8 cellular contexts compared by ENCODE assay signal in genomic region chr2:174635015-174635593, GRCh38. TPM values are rescaled to one million over a fixed set of nuclear protein-coding genes. Genes with fewer than 3 reads are reported as not detected.
DNase-seq lines count a peak whose midpoint lies in the region; ATAC-seq and TF ChIP-seq lines count a peak whose summit lies in the region.
"Had no signal": no experiment of that assay in that cellular context is flagged by ENCODE, and none has a peak within 500 bp of the region (broad histone marks: within the 10 kb centered on the region; RNA-seq: fewer than 3 reads in every experiment).

No MANE protein-coding gene starts in this region.

- peak overlapping the region; percentile 94 for H3K27ac Mint-ChIP-seq in stimulated activated memory B cell treated with anti-CD40 and anti-IgM and Interleukin-4, amounts not matched to agents 10 μg/mL and 1 μg/mL and 100 μg/mL, for 72 hours

- peaks cover 53% of the 10 kb centered on the region for H3F3A ChIP-seq in GM23248 (ENCODE audit: insufficient read depth)

- H3K27me3 Mint-ChIP-seq in stimulated activated memory B cell treated with anti-CD40 and anti-IgM and Interleukin-4, amounts not matched to agents 10 μg/mL and 1 μg/mL and 100 μg/mL, for 72 hours, result no peaks in the 10 kb centered on the region

- no peak for TF ChIP-seq POLR2A in Peyer's patch (IDR thresholded peaks at IDR 0.05)

- no peaks in the 10 kb centered on the region for H3K9me3 Mint-ChIP-seq in stimulated activated memory B cell treated with anti-CD40 and anti-IgM and Interleukin-4, amounts not matched to agents 10 μg/mL and 1 μg/mL and 100 μg/mL, for 72 hours

- peak; percentile 26 for DNase-seq in GM23248
- DNase-seq in Peyer's patch, result no peak
- peak; percentile 33 for DNase-seq in globus pallidus (ENCODE audit: low spot score)
- no peak for DNase-seq in NCI-H82 treated with DMSO at 0.1 percent for 48 hours (lab: John Stamatoyannopoulos, UW; ENCODE audit: unreplicated experiment)

- no peak for ATAC-seq in stimulated activated memory B cell treated with anti-CD40 and anti-IgM and Interleukin-4, amounts not matched to agents 10 μg/mL and 1 μg/mL and 100 μg/mL, for 72 hours
- ATAC-seq in HG03520 (IDR thresholded peaks at IDR 0.05; ENCODE audit: unreplicated experiment) (no peak), GM19452 (IDR thresholded peaks at IDR 0.05; ENCODE audit: unreplicated experiment) (no peak)

- no peak overlapping the region for H3K4me3 ChIP-seq in GM23248
- H3K4me3 ChIP-seq in Peyer's patch, result peak overlapping the region in 1 of 4 donors; percentile 37

- 64% methylated on average over 3 of the region's 3 CpGs for WGBS in GM23248 (ENCODE audit: low coverage in 1 of 2, low lambda C conversion rate in 2 of 2, missing lambda C conversion rate in 2 of 2), 2 experiments

- no peaks in the 10 kb centered on the region for H3K27me3 ChIP-seq in GM23248 (replicated peaks; ENCODE audit: insufficient read depth)
- no peaks in the 10 kb centered on the region for H3K27me3 ChIP-seq in Peyer's patch

- peaks cover 62% of the 10 kb centered on the region for H3K4me1 ChIP-seq in GM23248 (ENCODE audit: insufficient read depth)
- H3K4me1 ChIP-seq in Peyer's patch, result peaks cover 0 to 18% (median 7%) of the 10 kb centered on the region in 4 donors

- H3K4me3 Mint-ChIP-seq in stimulated activated memory B cell treated with anti-CD40 and anti-IgM and Interleukin-4, amounts not matched to agents 10 μg/mL and 1 μg/mL and 100 μg/mL, for 72 hours, result peak overlapping the region; percentile 84

- no peaks in the 10 kb centered on the region for H4K20me1 ChIP-seq in GM23248 (ENCODE audit: insufficient read depth)

- TF ChIP-seq CTCF in Peyer's patch (IDR thresholded peaks at IDR 0.05), result no peak

- H3K4me1 Mint-ChIP-seq in stimulated activated memory B cell treated with anti-CD40 and anti-IgM and Interleukin-4, amounts not matched to agents 10 μg/mL and 1 μg/mL and 100 μg/mL, for 72 hours, result peaks cover 71% of the 10 kb centered on the region

- H2AFZ ChIP-seq in GM23248, result no peak overlapping the region

- H3K27ac ChIP-seq in GM23248, result peak overlapping the region; percentile 93
- H3K27ac ChIP-seq in Peyer's patch, result peak overlapping the region; percentile 66 to 79 (median 76)
- H3K27ac ChIP-seq: epithelial cell of prostate had no signal

- in situ Hi-C loops in GM23248 (cut with MboI), result no loop called here

- peak overlapping the region; percentile 59 for H3K4me2 ChIP-seq in GM23248 (ENCODE audit: unreplicated experiment)

- H3K9ac ChIP-seq in GM23248, result peak overlapping the region; percentile 72; the same call in 1 of the 2 replicates

- H3K9me3 ChIP-seq in GM23248 (ENCODE audit: low read depth) (no peaks in the 10 kb centered on the region), Peyer's patch (no peaks in the 10 kb centered on the region)

- H3K36me3 ChIP-seq in GM23248 (ENCODE audit: low read depth), result no peaks in the 10 kb centered on the region
- H3K36me3 ChIP-seq in Peyer's patch, result no peaks in the 10 kb centered on the region

- peaks cover 25% of the 10 kb centered on the region for H3K36me3 Mint-ChIP-seq in stimulated activated memory B cell treated with anti-CD40 and anti-IgM and Interleukin-4, amounts not matched to agents 10 μg/mL and 1 μg/mL and 100 μg/mL, for 72 hours

- no peaks in the 10 kb centered on the region for H3K9me2 ChIP-seq in GM23248 (ENCODE audit: insufficient read depth)

- H3K79me2 ChIP-seq in GM23248 (ENCODE audit: insufficient read depth), result peaks cover 73% of the 10 kb centered on the region

RNA-seq across cellular contexts. Expression of gene WIPF1, which starts 37.5 kb away (rescaled TPM):
- total RNA-seq in GM23248 (2014; rRNA removed; shearing (Covaris generic)), result 20.1 and 21.4 TPM in 2 replicates
- 47.8 and 50.3 TPM in 2 replicates for polyA plus RNA-seq in GM23248 (2016; fragmentation: Nextera tagmentation; extraction: Ambion mirVana)
- total RNA-seq in Peyer's patch, result 10 to 100 TPM in 3 of 4 donors, 1 to 10 TPM in 1; 7.4 to 81.7 (median 17.3) TPM

Comparison
In these comparisons a context has a peak if more than half of its experiments do, and no peak if none do; other contexts are left out.
1. DNase-seq: peak in GM23248 (single experiment) and globus pallidus (single experiment); none in Peyer's patch (0 of 3) and NCI-H82 treated with DMSO at 0.1 percent for 48 hours (single experiment).